ENCODE assay signal across 18 cellular contexts in genomic region chr6:151075943-151076555, GRCh38.
DNase-seq lines count a peak whose midpoint lies in the region; ATAC-seq and TF ChIP-seq lines count a peak whose summit lies in the region.
"Had no signal": no experiment of that assay in that cellular context is flagged by ENCODE, and none has a peak within 500 bp of the region (broad histone marks: within the 10 kb centered on the region; RNA-seq: fewer than 3 reads in every experiment).

No MANE protein-coding gene starts in this region.

- DNase-seq in SK-N-SH (no peak), RWPE2 (ENCODE audit: low spot score) (no peak), epithelial cell of esophagus (ENCODE audit: low read depth) (peak; percentile 56), retinal pigment epithelial cell (ENCODE audit: low read depth) (peak; percentile 62), Karpas-422 (no peak)
- no peak for DNase-seq in effector memory CD8-positive, alpha-beta T cell
- DNase-seq: DMS 273 treated with DMSO at 0.1 percent for 48 hours, GDM1, GOT3, MV-4-11, NCI-H187, NCI-H2107, NCI-H524 treated with DMSO at 0.1 percent for 48 hours had no signal

- H3K27me3 ChIP-seq in SK-N-SH (ENCODE audit: insufficient read depth) (no peaks in the 10 kb centered on the region), RWPE2 (ENCODE audit: insufficient read depth, poor library complexity, severe bottlenecking) (peaks cover 3% of the 10 kb centered on the region), Karpas-422 (ENCODE audit: low read length) (no peaks in the 10 kb centered on the region)
- H3K27me3 ChIP-seq: SJSA1 had no signal

- no peak overlapping the region for H3K27ac Mint-ChIP-seq in effector memory CD8-positive, alpha-beta T cell

- no peak overlapping the region for H3K4me2 ChIP-seq in SK-N-SH
- H3K4me2 ChIP-seq in Karpas-422 (ENCODE audit: low read depth, low read length, poor library complexity, severe bottlenecking): no peak overlapping the region

- no peak for TF ChIP-seq CTCF in SK-N-SH (IDR thresholded peaks at IDR 0.05)
- no peak for TF ChIP-seq CTCF in RWPE2 (IDR thresholded peaks at IDR 0.05; ENCODE audit: poor library complexity, severe bottlenecking)
- no peak for TF ChIP-seq CTCF in epithelial cell of esophagus (IDR thresholded peaks at IDR 0.05; ENCODE audit: insufficient read depth, low read depth, low read length, missing control alignments)
- TF ChIP-seq CTCF in retinal pigment epithelial cell (conservative IDR thresholded peaks at IDR 0.05; ENCODE audit: low read depth, low read length): no peak

- POLR2A ChIA-PET in SK-N-SH (lab: Yijun Ruan, JAX): interaction anchor here (0.6 kb wide), 2 partner anchors 213 to 281 kb away, joined by 3 read pairs; no protein-coding TSS in a partner anchor

- H3K36me3 ChIP-seq in SK-N-SH (replicated peaks in 1 of 2; ENCODE audit: control insufficient read depth in 1 of 2, insufficient read depth in 2 of 2, low read length in 1 of 2) (peaks cover 3 to 60% of the 10 kb centered on the region in 2 experiments), RWPE2 (ENCODE audit: low read depth) (peaks cover 13% of the 10 kb centered on the region; the same call in 1 of the 2 replicates), Karpas-422 (ENCODE audit: insufficient read depth, low read length) (peaks cover 13% of the 10 kb centered on the region; the same call in 1 of the 2 replicates)

- H3K4me3 ChIP-seq in SK-N-SH (ENCODE audit: low read depth in 2 of 2, low read length in 1 of 2) (no peak overlapping the region), RWPE2 (ENCODE audit: severe bottlenecking) (no peak overlapping the region), epithelial cell of esophagus (ENCODE audit: low read length) (no peak overlapping the region), retinal pigment epithelial cell (ENCODE audit: low read length) (no peak overlapping the region), Karpas-422 (ENCODE audit: low read length) (no peak overlapping the region)
- H3K4me3 ChIP-seq: SJSA1 had no signal

- H3K27ac ChIP-seq in SK-N-SH (ENCODE audit: low read depth in 2 of 2, low read length in 1 of 2): no peak overlapping the region
- peak overlapping the region; percentile 41 for H3K27ac ChIP-seq in RWPE2 (ENCODE audit: poor library complexity, severe bottlenecking)
- H3K27ac ChIP-seq in Karpas-422 (ENCODE audit: low read length): no peak overlapping the region
- H3K27ac ChIP-seq: 22Rv1, SJSA1 had no signal

- H3K36me3 Mint-ChIP-seq in effector memory CD8-positive, alpha-beta T cell (ENCODE audit: insufficient read depth): peaks cover 3% of the 10 kb centered on the region
- H3K36me3 Mint-ChIP-seq: CD14-positive monocyte had no signal

- CTCF ChIA-PET in SK-N-SH (lab: Yijun Ruan, JAX): interaction anchor here (1.3 kb wide), 1 partner anchor 248 kb away, joined by 5 read pairs; no protein-coding TSS in a partner anchor

- no peak overlapping the region for H3K9ac ChIP-seq in SK-N-SH
- H3K9ac ChIP-seq in Karpas-422 (ENCODE audit: low read length): no peak overlapping the region

- no peaks in the 10 kb centered on the region for H3K9me3 Mint-ChIP-seq in effector memory CD8-positive, alpha-beta T cell

- ATAC-seq in SK-N-SH treated with all-trans-retinoic acid at 6 μM for 48 hours: peak; percentile 61
- ATAC-seq in RWPE2 (ENCODE audit: low read depth): peak; percentile 44
- ATAC-seq in effector memory CD8-positive, alpha-beta T cell (replicated peaks): no peak
- no peak for ATAC-seq in GM19351 (IDR thresholded peaks at IDR 0.05; ENCODE audit: unreplicated experiment)

- no peaks in the 10 kb centered on the region for H3K4me1 Mint-ChIP-seq in effector memory CD8-positive, alpha-beta T cell (ENCODE audit: low read depth in 2 of 2)
- H3K4me1 Mint-ChIP-seq: CD14-positive monocyte had no signal

- peaks cover 0 to 3% of the 10 kb centered on the region in 2 experiments; a peak in 2 of 4 replicates for H3K4me1 ChIP-seq in SK-N-SH (ENCODE audit: control insufficient read depth in 1 of 2, insufficient read depth in 2 of 2, low read depth in 1 of 2, low read length in 1 of 2)
- H3K4me1 ChIP-seq in RWPE2 (ENCODE audit: insufficient read depth, poor library complexity, severe bottlenecking): peaks cover 9% of the 10 kb centered on the region
- H3K4me1 ChIP-seq in Karpas-422 (ENCODE audit: low read length): peaks cover 24% of the 10 kb centered on the region

- peaks cover 10% of the 10 kb centered on the region for H3F3A ChIP-seq in SK-N-SH (replicated peaks; ENCODE audit: insufficient read depth)

- H3K9me2 ChIP-seq in SK-N-SH: no peaks in the 10 kb centered on the region
- H3K9me2 ChIP-seq in Karpas-422 (replicated peaks; ENCODE audit: insufficient read depth, low read length): no peaks in the 10 kb centered on the region

- WGBS in SK-N-SH (ENCODE audit: low lambda C conversion rate): 100% methylated on average over 4 of the region's 4 CpGs

- H2AFZ ChIP-seq in SK-N-SH (ENCODE audit: low read depth) (no peak overlapping the region), Karpas-422 (ENCODE audit: low read length) (no peak overlapping the region)

- no peak for TF ChIP-seq RAD21 in SK-N-SH (IDR thresholded peaks at IDR 0.05; ENCODE audit: low read length)

- H4K20me1 ChIP-seq in SK-N-SH (ENCODE audit: insufficient read depth) (no peaks in the 10 kb centered on the region), Karpas-422 (ENCODE audit: insufficient read depth, low read depth, low read length) (no peaks in the 10 kb centered on the region)

- H3K79me2 ChIP-seq in SK-N-SH (ENCODE audit: insufficient read depth) (peaks cover 3% of the 10 kb centered on the region; the same call in 1 of the 2 replicates), Karpas-422 (ENCODE audit: low read length) (no peaks in the 10 kb centered on the region)

- TF ChIP-seq EP300 in SK-N-SH (IDR thresholded peaks at IDR 0.05; ENCODE audit: borderline replicate concordance in 1 of 2, low read depth in 1 of 2, low read length in 1 of 2): no peak

- H3K9me3 ChIP-seq in SK-N-SH (peaks cover 14% of the 10 kb centered on the region; the same call in 1 of the 2 replicates), RWPE2 (ENCODE audit: severe bottlenecking) (peaks cover 10% of the 10 kb centered on the region), Karpas-422 (ENCODE audit: low read length) (no peaks in the 10 kb centered on the region)

- no peaks in the 10 kb centered on the region for H3K27me3 Mint-ChIP-seq in effector memory CD8-positive, alpha-beta T cell

- H3K4me3 Mint-ChIP-seq in effector memory CD8-positive, alpha-beta T cell: no peak overlapping the region
- H3K4me3 Mint-ChIP-seq: CD14-positive monocyte had no signal

TF ChIP-seq in SK-N-SH treated with all-trans-retinoic acid at 6 μM for 48 hours, 23 proteins besides CTCF, POLR2A, EP300 and RAD21:
- no peak for TF ChIP-seq ZFP3 (CRISPR knock-in tag; IDR thresholded peaks at IDR 0.05)
- TF ChIP-seq ZC3H10 (CRISPR knock-in tag; IDR thresholded peaks at IDR 0.05): no peak
- no peak for TF ChIP-seq ISL1 (CRISPR knock-in tag; IDR thresholded peaks at IDR 0.05)
- TF ChIP-seq ESRRG (CRISPR knock-in tag; IDR thresholded peaks at IDR 0.05): no peak
- no peak for TF ChIP-seq PATZ1 (CRISPR knock-in tag; IDR thresholded peaks at IDR 0.05; ENCODE audit: borderline replicate concordance)
- no peak for TF ChIP-seq ZNF565 (CRISPR knock-in tag; conservative IDR thresholded peaks at IDR 0.05; ENCODE audit: low read depth)

TF ChIP-seq in SK-N-SH, 30 proteins besides CTCF, POLR2A, EP300 and RAD21:
- TF ChIP-seq RFX5 (IDR thresholded peaks at IDR 0.05; ENCODE audit: low read length) (no peak), FOXJ3 (CRISPR knock-in tag; IDR thresholded peaks at IDR 0.05) (no peak), MXI1 (IDR thresholded peaks at IDR 0.05; ENCODE audit: low read depth, low read length) (no peak)

Comparison
In these comparisons a context has a peak if more than half of its experiments do, and no peak if none do; other contexts are left out.
1. ATAC-seq: peak in SK-N-SH treated with all-trans-retinoic acid at 6 μM for 48 hours (single experiment) and RWPE2 (single experiment); none in effector memory CD8-positive, alpha-beta T cell (single experiment) and GM19351 (single experiment).
2. DNase-seq: peak in epithelial cell of esophagus (single experiment) and retinal pigment epithelial cell (single experiment); none in SK-N-SH (single experiment), RWPE2 (single experiment), effector memory CD8-positive, alpha-beta T cell (0 of 3) and Karpas-422 (single experiment).